ENCODE assay signal across 2 cellular contexts in the genomic region with DNA sequence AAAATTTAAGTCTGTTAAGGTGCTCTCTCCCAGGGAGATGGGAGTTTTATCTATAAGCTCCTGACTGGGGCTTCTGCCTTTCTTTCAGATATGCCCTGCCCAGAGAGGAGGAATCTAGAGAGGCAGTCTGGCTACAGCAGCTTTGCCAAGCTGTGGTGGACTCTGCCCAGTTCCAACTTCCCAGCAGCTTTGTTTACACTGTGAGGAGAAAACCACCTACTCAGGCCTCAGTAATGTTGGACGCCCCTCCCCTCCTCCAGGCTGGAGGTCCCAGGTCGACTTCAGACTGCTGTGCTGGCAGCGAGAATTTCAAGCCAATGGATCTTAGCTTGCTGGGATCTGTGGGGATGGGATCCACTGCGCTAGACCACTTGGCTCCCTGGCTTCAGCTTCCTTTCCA.
TF ChIP-seq lines count a peak whose summit lies in the region.
"Not testable (repeated sequence)": the region's sequence is repeated elsewhere in the genome, so short reads cannot be mapped to it uniquely, and the experiment has no call there.

No MANE protein-coding gene starts in this region.

TF ChIP-seq in HepG2, 621 proteins besides CTCF, POLR2A, EP300 and RAD21:
- TF ChIP-seq, protein P1, sequence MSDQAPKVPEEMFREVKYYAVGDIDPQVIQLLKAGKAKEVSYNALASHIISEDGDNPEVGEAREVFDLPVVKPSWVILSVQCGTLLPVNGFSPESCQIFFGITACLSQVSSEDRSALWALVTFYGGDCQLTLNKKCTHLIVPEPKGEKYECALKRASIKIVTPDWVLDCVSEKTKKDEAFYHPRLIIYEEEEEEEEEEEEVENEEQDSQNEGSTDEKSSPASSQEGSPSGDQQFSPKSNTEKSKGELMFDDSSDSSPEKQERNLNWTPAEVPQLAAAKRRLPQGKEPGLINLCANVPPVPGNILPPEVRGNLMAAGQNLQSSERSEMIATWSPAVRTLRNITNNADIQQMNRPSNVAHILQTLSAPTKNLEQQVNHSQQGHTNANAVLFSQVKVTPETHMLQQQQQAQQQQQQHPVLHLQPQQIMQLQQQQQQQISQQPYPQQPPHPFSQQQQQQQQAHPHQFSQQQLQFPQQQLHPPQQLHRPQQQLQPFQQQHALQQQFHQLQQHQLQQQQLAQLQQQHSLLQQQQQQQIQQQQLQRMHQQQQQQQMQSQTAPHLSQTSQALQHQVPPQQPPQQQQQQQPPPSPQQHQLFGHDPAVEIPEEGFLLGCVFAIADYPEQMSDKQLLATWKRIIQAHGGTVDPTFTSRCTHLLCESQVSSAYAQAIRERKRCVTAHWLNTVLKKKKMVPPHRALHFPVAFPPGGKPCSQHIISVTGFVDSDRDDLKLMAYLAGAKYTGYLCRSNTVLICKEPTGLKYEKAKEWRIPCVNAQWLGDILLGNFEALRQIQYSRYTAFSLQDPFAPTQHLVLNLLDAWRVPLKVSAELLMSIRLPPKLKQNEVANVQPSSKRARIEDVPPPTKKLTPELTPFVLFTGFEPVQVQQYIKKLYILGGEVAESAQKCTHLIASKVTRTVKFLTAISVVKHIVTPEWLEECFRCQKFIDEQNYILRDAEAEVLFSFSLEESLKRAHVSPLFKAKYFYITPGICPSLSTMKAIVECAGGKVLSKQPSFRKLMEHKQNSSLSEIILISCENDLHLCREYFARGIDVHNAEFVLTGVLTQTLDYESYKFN (CRISPR knock-in tag; conservative IDR thresholded peaks at IDR 0.05), result peak; percentile 40; the same call in 1 of the 2 replicates
- peak; percentile 60 for TF ChIP-seq FOXA3 (CRISPR knock-in tag; IDR thresholded peaks at IDR 0.05)
- TF ChIP-seq HNF4G (IDR thresholded peaks at IDR 0.05; ENCODE audit: borderline replicate concordance, low read depth, low read length), result peak; percentile 12; the same call in 1 of the 2 replicates
- not testable (repeated sequence) for TF ChIP-seq HNF4G (CRISPR knock-in tag; IDR thresholded peaks at IDR 0.05; ENCODE audit: borderline replicate concordance, low read depth); FOXA1 (IDR thresholded peaks at IDR 0.05)
- TF ChIP-seq FOXA1 (CRISPR knock-in tag; IDR thresholded peaks at IDR 0.05), result peak; percentile 66
- peak; percentile 55 for TF ChIP-seq HNF4A (CRISPR knock-in tag; IDR thresholded peaks at IDR 0.05)
- TF ChIP-seq FOSL2 (CRISPR knock-in tag; IDR thresholded peaks at IDR 0.05), result peak; percentile 53; the same call in 1 of the 2 replicates

TF ChIP-seq in liver, 16 proteins besides CTCF, POLR2A, EP300 and RAD21:
- peak; percentile 62 to 66 for TF ChIP-seq HNF4A (conservative IDR thresholded peaks at IDR 0.05)
- TF ChIP-seq FOXA2 (IDR thresholded peaks at IDR 0.05), result peak; percentile 32
TF ChIP-seq in liver: peak in this region for 2; not testable (repeated sequence) for 14.
